Comparison of ENCODE assay signal across 8 cellular contexts in the genomic region with DNA sequence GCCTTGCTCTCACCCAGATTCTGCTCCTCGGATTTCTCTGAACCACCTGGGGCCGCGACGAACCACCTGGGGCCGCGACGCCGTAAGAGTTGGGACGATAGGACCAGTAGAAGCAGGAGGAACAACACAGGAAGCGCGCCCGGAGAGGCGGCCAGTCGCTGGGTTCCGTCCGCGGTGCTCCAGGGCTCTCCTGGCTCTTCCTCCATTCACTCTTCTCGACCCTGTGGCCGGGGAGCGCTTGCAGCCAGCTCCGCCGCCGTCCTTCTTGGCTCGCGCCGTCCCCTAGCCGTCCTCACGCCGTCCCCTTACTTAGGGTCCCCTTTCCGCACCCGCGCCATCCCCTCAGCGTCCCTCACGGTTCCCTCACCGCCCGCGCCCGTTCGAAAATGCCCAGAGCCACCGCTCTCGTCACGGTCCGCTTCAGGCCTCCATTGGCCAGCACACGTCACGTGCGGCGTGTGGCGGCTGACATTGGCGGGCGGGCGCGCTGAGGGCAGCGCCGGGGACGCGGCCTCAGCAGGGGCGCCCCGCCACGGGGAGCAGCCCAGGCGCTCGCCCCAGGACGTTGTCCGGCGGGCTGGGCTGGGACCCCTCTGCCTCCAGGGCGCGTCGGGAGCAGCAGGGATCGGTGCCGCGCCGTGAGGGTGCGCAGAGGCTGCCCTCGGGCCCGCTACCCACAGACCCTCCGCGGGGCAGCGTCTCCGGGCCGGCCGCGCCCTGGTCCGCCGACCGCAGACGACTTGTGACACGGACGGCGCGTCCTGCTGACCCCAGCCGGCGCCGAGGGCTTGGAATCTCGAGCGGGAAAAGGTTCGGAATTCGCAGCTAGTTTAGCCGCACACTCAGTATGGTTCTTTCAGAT. TPM values are rescaled to one million over a fixed set of nuclear protein-coding genes. Genes with fewer than 3 reads are reported as not detected.
DNase-seq lines count a peak whose midpoint lies in the region; ATAC-seq and TF ChIP-seq lines count a peak whose summit lies in the region.

No MANE protein-coding gene starts in this region.

- peak; percentile 77 to 89 for DNase-seq in NCI-H524 (lab: John Stamatoyannopoulos, UW)
- DNase-seq in activated CD4-positive, alpha-beta memory T cell treated with anti-CD3 and anti-CD28 coated beads for 36 hours = peak; percentile 86
- peak; percentile 74 for DNase-seq in effector CD4-positive, alpha-beta T cell
- peak; percentile 88 to 89 for DNase-seq in lung microvascular endothelial cell (ENCODE audit: low read depth in 2 of 2)
- peak; percentile 61 to 72 (median 63) for DNase-seq in stimulated activated CD4-positive, alpha-beta T cell treated with anti-CD3 and anti-CD28 coated beads, TNF-alpha, amount 100 ng/mL, for 48 hours (ENCODE audit: low read depth in 3 of 3)

- H3K9ac ChIP-seq in BLaER1 = peak overlapping the region; percentile 92

- H3K27ac Mint-ChIP-seq in activated CD4-positive, alpha-beta memory T cell treated with anti-CD3 and anti-CD28 coated beads for 36 hours = peak overlapping the region; percentile 87

- peak overlapping the region; percentile 80 for H3K4me2 ChIP-seq in BLaER1

- H3K4me1 Mint-ChIP-seq in activated CD4-positive, alpha-beta memory T cell treated with anti-CD3 and anti-CD28 coated beads for 36 hours (ENCODE audit: low read depth) = peaks cover 17% of the 10 kb centered on the region

- H3K9me3 Mint-ChIP-seq in activated CD4-positive, alpha-beta memory T cell treated with anti-CD3 and anti-CD28 coated beads for 36 hours = no peaks in the 10 kb centered on the region

- ATAC-seq in HG03432 (IDR thresholded peaks at IDR 0.05; ENCODE audit: unreplicated experiment) = peak; percentile 99

- intact Hi-C loops in activated CD4-positive, alpha-beta memory T cell treated with anti-CD3 and anti-CD28 coated beads for 36 hours (cut with micrococcal nuclease) = loop anchor here (2.0 kb wide), 1 partner anchor 136 kb away; no protein-coding TSS in a partner anchor

- H3K36me3 ChIP-seq in BLaER1 = no peaks in the 10 kb centered on the region

- peak overlapping the region; percentile 97 for H3K4me3 Mint-ChIP-seq in activated CD4-positive, alpha-beta memory T cell treated with anti-CD3 and anti-CD28 coated beads for 36 hours

- H3K27me3 Mint-ChIP-seq in activated CD4-positive, alpha-beta memory T cell treated with anti-CD3 and anti-CD28 coated beads for 36 hours = peaks cover 2% of the 10 kb centered on the region

- peaks cover 23% of the 10 kb centered on the region for H3K4me1 ChIP-seq in BLaER1

- peak; percentile 77 for TF ChIP-seq POLR2A in GM19193 (IDR thresholded peaks at IDR 0.05; ENCODE audit: extremely low read depth, insufficient read depth, insufficient read length)

- H3K27ac ChIP-seq in BLaER1 = peak overlapping the region; percentile 92

- POLR2A ChIA-PET in activated CD4-positive, alpha-beta memory T cell treated with anti-CD3 and anti-CD28 coated beads for 36 hours (lab: Charles Lee) = no interaction called here

- no peaks in the 10 kb centered on the region for H3K36me3 Mint-ChIP-seq in activated CD4-positive, alpha-beta memory T cell treated with anti-CD3 and anti-CD28 coated beads for 36 hours

- H4K20me1 ChIP-seq in BLaER1 = no peaks in the 10 kb centered on the region

- CTCF ChIA-PET in activated CD4-positive, alpha-beta memory T cell treated with anti-CD3 and anti-CD28 coated beads for 36 hours (lab: Charles Lee) = interaction anchor here (0.9 to 2.7 kb wide), 3 partner anchors 12 to 184 kb away, joined by 4 to 8 read pairs (median 4); no protein-coding TSS in a partner anchor

- peak overlapping the region; percentile 92 for H3K4me3 ChIP-seq in BLaER1

- no peaks in the 10 kb centered on the region for H3K27me3 ChIP-seq in BLaER1

- peaks cover 18% of the 10 kb centered on the region for H3K9me3 ChIP-seq in BLaER1

RNA-seq across cellular contexts. Expression of gene PTPDC1, which starts 53.7 kb away (rescaled TPM):
- total RNA-seq in activated CD4-positive, alpha-beta memory T cell treated with anti-CD3 and anti-CD28 coated beads for 36 hours = 1 to 10 TPM; 4.2 to 4.4 TPM
- total RNA-seq in lung microvascular endothelial cell = 3.0 and 3.5 TPM in 2 replicates

Comparison
In these comparisons a context has a peak if more than half of its experiments do, and no peak if none do; other contexts are left out.
1. Peak in every context shown above with its lines: DNase-seq, ATAC-seq, H3K4me3 ChIP-seq and H3K27ac ChIP-seq.